Comparison of ENCODE assay signal across 21 cellular contexts in the genomic region with DNA sequence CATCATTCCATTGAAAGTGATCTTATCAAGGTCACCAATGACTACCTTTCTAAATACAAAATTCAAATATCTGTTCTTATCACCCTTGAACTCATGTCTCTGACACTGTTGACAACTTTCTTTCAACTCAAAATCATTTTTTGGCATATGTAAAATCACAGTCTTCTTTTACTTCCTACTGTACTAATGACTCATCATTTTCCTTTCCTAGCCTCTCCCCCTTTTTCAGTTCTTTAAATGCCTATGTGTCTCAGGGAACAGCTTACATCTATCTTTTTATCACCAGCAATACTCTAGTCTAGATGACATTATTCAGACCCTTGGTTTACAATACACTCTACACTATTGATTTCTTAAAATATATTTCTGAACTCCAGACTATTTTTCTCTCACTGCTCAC.
"Had no signal": no experiment of that assay in that cellular context is flagged by ENCODE, and none has a peak within 500 bp of the region (broad histone marks: within the 10 kb centered on the region; RNA-seq: fewer than 3 reads in every experiment).

No MANE protein-coding gene starts in this region.

- ATAC-seq: activated naive CD4-positive, alpha-beta T cell treated with anti-CD3 and anti-CD28 coated beads, Interleukin-2, amount 50 U/mL, for 72 hours; gastroesophageal sphincter; heart right ventricle had no signal

- H3K27me3 ChIP-seq: adrenal gland, colonic mucosa, gastroesophageal sphincter, heart right ventricle, right atrium auricular region, tibial artery had no signal

- H3K4me3 Mint-ChIP-seq: activated T-helper 1 cell treated with anti-CD3 and anti-CD28 coated beads, Interleukin-12 subunit alpha, Interleukin-12 subunit beta, Interleukin-2, Interleukin-4 antibody, amounts not matched to agents 30 ng/mL and 10 ng/mL and 1 ng/mL, durations not matched to agents 14 hours and 24 hours and 36 hours; immature natural killer cell had no signal

- H3K4me1 Mint-ChIP-seq: immature natural killer cell had no signal

- H3K27ac ChIP-seq: adrenal gland, colonic mucosa, gastroesophageal sphincter, heart right ventricle, left ventricle myocardium inferior, right atrium auricular region, tibial artery, WERI-Rb-1 had no signal

- H3K36me3 ChIP-seq: adrenal gland, colonic mucosa, gastroesophageal sphincter, heart right ventricle, left ventricle myocardium inferior, right atrium auricular region, tibial artery, WERI-Rb-1 had no signal

- H3K36me3 Mint-ChIP-seq: activated naive CD4-positive, alpha-beta T cell treated with anti-CD3 and anti-CD28 coated beads, Interleukin-2, amount 50 U/mL, for 72 hours; immature natural killer cell had no signal

- H3K4me1 ChIP-seq: adrenal gland, colonic mucosa, gastroesophageal sphincter, heart right ventricle, left ventricle myocardium inferior, right atrium auricular region, tibial artery had no signal

- H3K9me3 ChIP-seq: adrenal gland, colonic mucosa, gastroesophageal sphincter, right atrium auricular region, tibial artery had no signal

- H3K27me3 Mint-ChIP-seq: progenitor cell of endocrine pancreas had no signal

- H3K4me3 ChIP-seq: adrenal gland, colonic mucosa, gastroesophageal sphincter, heart right ventricle, left ventricle myocardium inferior, right atrium auricular region, tibial artery had no signal

- H3K27ac Mint-ChIP-seq: activated naive CD4-positive, alpha-beta T cell treated with anti-CD3 and anti-CD28 coated beads, Interleukin-2, amount 50 U/mL, for 72 hours; activated T-helper 1 cell treated with anti-CD3 and anti-CD28 coated beads, Interleukin-12 subunit alpha, Interleukin-12 subunit beta, Interleukin-2, Interleukin-4 antibody, amounts not matched to agents 30 ng/mL and 10 ng/mL and 1 ng/mL, durations not matched to agents 14 hours and 24 hours and 36 hours; immature natural killer cell; progenitor cell of endocrine pancreas had no signal

- DNase-seq: activated CD4-positive, alpha-beta T cell treated with anti-CD3 and anti-CD28 coated beads for 1 hour; activated CD4-positive, alpha-beta T cell treated with anti-CD3 and anti-CD28 coated beads, Interleukin-2, amount 50 U/mL, for 4 hours; activated gamma-delta T cell treated with Interleukin-2 at 50 U/mL for 16 hours; activated T-cell treated with anti-CD3 and anti-CD28 coated beads for 4 hours; adrenal gland; colonic mucosa; heart right ventricle; immature natural killer cell; kidney glomerular epithelial cell; left ventricle myocardium inferior; occipital lobe; stimulated activated CD4-positive, alpha-beta T cell treated with anti-CD3 and anti-CD28 coated beads, Interleukin-2, amount 100 ng/mL, for 24 hours; stimulated activated naive CD4-positive, alpha-beta T cell treated with Interleukin-2 at 50 U/mL for 16 hours; T-helper 2 cell; tibial artery; WERI-Rb-1 had no signal
